Comparison of ENCODE assay signal across 8 cellular contexts in genomic region chr11:66592457-66593302, GRCh38. TPM values are rescaled to one million over a fixed set of nuclear protein-coding genes. Genes with fewer than 3 reads are reported as not detected.
DNase-seq lines count a peak whose midpoint lies in the region; ATAC-seq lines count a peak whose summit lies in the region.

TSS of gene CCDC87 (minus strand) at chr11:66593063. CDS start at chr11:66593015, 48 bp downstream.
TSS of gene CCS (plus strand) at chr11:66593185. CDS start at chr11:66593262, 77 bp downstream.

- DNase-seq in GM19238 (ENCODE audit: insufficient read length, low spot score) (peak; percentile 100), NCI-H510A (lab: John Stamatoyannopoulos, UW) (peak; percentile 93), left lobe of liver (ENCODE audit: low spot score) (peak; percentile 99)
- DNase-seq in activated CD4-positive, alpha-beta T cell treated with anti-CD3 and anti-CD28 coated beads for 4 hours = peak; percentile 98 to 99
- peak; percentile 97 for DNase-seq in stimulated activated CD4-positive, alpha-beta T cell treated with anti-CD3 and anti-CD28 coated beads, Interleukin-2, amount 100 ng/mL, for 4 hours (ENCODE audit: low read depth)

- peak; percentile 94 for ATAC-seq in HG03439 (IDR thresholded peaks at IDR 0.05; ENCODE audit: unreplicated experiment)
- ATAC-seq in left lobe of liver = peak; percentile 90

- H4K20me1 ChIP-seq in BLaER1 = peaks cover 20% of the 10 kb centered on the region

- peak within 1 kb of the TSS; percentile 84 for H3K27ac ChIP-seq in BLaER1
- peak within 1 kb of the TSS; percentile 94 for H3K27ac ChIP-seq in cingulate gyrus (ENCODE audit: low read depth, low read length)

- H3K4me2 ChIP-seq in BLaER1 = peak within 1 kb of the TSS; percentile 99

- peaks cover 63% of the 10 kb centered on the region for H3K4me1 ChIP-seq in BLaER1

- peak within 1 kb of the TSS; percentile 89 for H3K9ac ChIP-seq in BLaER1

- peak within 1 kb of the TSS; percentile 74 for H3K4me3 ChIP-seq in BLaER1

- no peaks in the 10 kb centered on the region; the same call in 1 of the 2 replicates for H3K36me3 ChIP-seq in BLaER1

- no peaks in the 10 kb centered on the region for H3K27me3 ChIP-seq in BLaER1

- peaks cover 17% of the 10 kb centered on the region for H3K9me3 ChIP-seq in BLaER1

RNA-seq across cellular contexts. Expression of gene CCDC87, which starts in this region (rescaled TPM):
- 0.10 TPM for total RNA-seq in left lobe of liver

RNA-seq across cellular contexts. Expression of gene CCS, which starts in this region (rescaled TPM):
- 68.5 TPM for total RNA-seq in left lobe of liver

Comparison
In these comparisons a context has a peak if more than half of its experiments do, and no peak if none do; other contexts are left out.
1. Peak in every context shown above with its lines: DNase-seq, ATAC-seq, H3K4me3 ChIP-seq and H3K27ac ChIP-seq.